In genomic region chr6:43645613-43645964, GRCh38 we compare ENCODE assay signal across 8 cellular contexts. TPM values are rescaled to one million over a fixed set of nuclear protein-coding genes. Genes with fewer than 3 reads are reported as not detected.
DNase-seq lines count a peak whose midpoint lies in the region; ATAC-seq and TF ChIP-seq lines count a peak whose summit lies in the region.

No MANE protein-coding gene starts in this region.

- POLR2A ChIA-PET in activated B cell treated with CpG ODN at 0.5 μM for 24 hours (lab: Charles Lee), result interaction anchor here (1.0 to 2.6 kb wide), 4 partner anchors 10 to 128 kb away, joined by 3 to 10 read pairs (median 6); partner anchors contain the start of genes GTPBP2 and MAD2L1BP

- peaks cover 11% of the 10 kb centered on the region for H3K4me1 Mint-ChIP-seq in activated B cell treated with CpG ODN at 0.5 μM for 24 hours

- H3K36me3 Mint-ChIP-seq in activated B cell treated with CpG ODN at 0.5 μM for 24 hours (ENCODE audit: low read depth), result peaks cover 13% of the 10 kb centered on the region

- intact Hi-C loops in activated B cell treated with CpG ODN at 0.5 μM for 24 hours (cut with micrococcal nuclease), result loop anchor here (1.0 to 2.0 kb wide), 3 partner anchors 9 to 37 kb away; partner anchors contain the start of gene GTPBP2
- intact Hi-C loops in Right ventricle myocardium superior (cut with DNase I), result no loop called here

- H3K27me3 Mint-ChIP-seq in activated B cell treated with CpG ODN at 0.5 μM for 24 hours, result no peaks in the 10 kb centered on the region

- TF ChIP-seq CTCF in GM12864 (IDR thresholded peaks at IDR 0.05; ENCODE audit: low read depth, low read length, missing control alignments) (no peak), activated B cell treated with CpG ODN at 0.5 μM for 24 hours (IDR thresholded peaks at IDR 0.05) (no peak)

- ATAC-seq in activated B cell treated with CpG ODN at 0.5 μM for 24 hours (ENCODE audit: low read depth), result peak; percentile 7
- ATAC-seq in Right ventricle myocardium superior (ENCODE audit: poor library complexity), result peak; percentile 18

- H3K27ac Mint-ChIP-seq in activated B cell treated with CpG ODN at 0.5 μM for 24 hours, result peak overlapping the region; percentile 16

- DNase-seq in GM12864 (ENCODE audit: low read depth), result no peak
- DNase-seq in activated B cell treated with CpG ODN at 0.5 μM for 24 hours, result no peak
- no peak for DNase-seq in Right ventricle myocardium superior
- DNase-seq in retina, result peak; percentile 81
- no peak for DNase-seq in DMS79 treated with DMSO at 0.1 percent for 48 hours (lab: John Stamatoyannopoulos, UW)
- DNase-seq in HuH-7.5 (ENCODE audit: low spot score), result no peak
- no peak for DNase-seq in NCI-H1694 (lab: John Stamatoyannopoulos, UW)
- DNase-seq in SK-N-DZ (ENCODE audit: low spot score), result no peak

- peak overlapping the region; percentile 30 for H3K4me3 ChIP-seq in GM12864 (ENCODE audit: low read depth, low read length)

- H3K4me3 Mint-ChIP-seq in activated B cell treated with CpG ODN at 0.5 μM for 24 hours, result peak overlapping the region; percentile 87

- CTCF ChIA-PET in activated B cell treated with CpG ODN at 0.5 μM for 24 hours (lab: Charles Lee), result interaction anchor here (1.0 to 1.7 kb wide), 3 partner anchors 16 to 123 kb away, joined by 3 to 5 read pairs (median 4); partner anchors contain the start of gene GTPBP2

- no peaks in the 10 kb centered on the region for H3K9me3 Mint-ChIP-seq in activated B cell treated with CpG ODN at 0.5 μM for 24 hours

RNA-seq across cellular contexts. Expression of gene RSPH9, which starts 0.8 kb away (rescaled TPM):
- total RNA-seq in activated B cell treated with CpG ODN at 0.5 μM for 24 hours, result 0.17 TPM in 1 of 2 replicates, not detected in the other
- total RNA-seq in Right ventricle myocardium superior, result 0.16 TPM
- polyA plus RNA-seq in SK-N-DZ (2014; cell fraction: cytosol; rRNA removed), result not detected in 2 replicates
- not detected in 2 replicates for polyA plus RNA-seq in SK-N-DZ (2014; cell fraction: nucleus; rRNA removed)

RNA-seq across cellular contexts. Expression of gene MAD2L1BP, which starts 9.9 kb away (rescaled TPM):
- 40.1 and 40.5 TPM in 2 replicates for total RNA-seq in activated B cell treated with CpG ODN at 0.5 μM for 24 hours
- 26.1 TPM for total RNA-seq in Right ventricle myocardium superior
- polyA plus RNA-seq in SK-N-DZ (2014; cell fraction: cytosol; rRNA removed), result 36.2 and 42.7 TPM in 2 replicates
- 27.0 and 28.3 TPM in 2 replicates for polyA plus RNA-seq in SK-N-DZ (2014; cell fraction: nucleus; rRNA removed)

RNA-seq across cellular contexts. Expression of gene GTPBP2, which starts 16.5 kb away (rescaled TPM):
- 75.7 and 81.4 TPM in 2 replicates for total RNA-seq in activated B cell treated with CpG ODN at 0.5 μM for 24 hours
- 25.1 TPM for total RNA-seq in Right ventricle myocardium superior
- polyA plus RNA-seq in SK-N-DZ (2014; cell fraction: cytosol; rRNA removed), result 48.7 and 53.0 TPM in 2 replicates
- 247 and 282 TPM in 2 replicates for polyA plus RNA-seq in SK-N-DZ (2014; cell fraction: nucleus; rRNA removed)

RNA-seq across cellular contexts. Expression of gene MRPS18A, which starts 42.0 kb away (rescaled TPM):
- total RNA-seq in activated B cell treated with CpG ODN at 0.5 μM for 24 hours (57.0 and 59.1 TPM in 2 replicates), Right ventricle myocardium superior (39.5 TPM)
- 37.9 and 45.6 TPM in 2 replicates for polyA plus RNA-seq in SK-N-DZ (2014; cell fraction: cytosol; rRNA removed)
- polyA plus RNA-seq in SK-N-DZ (2014; cell fraction: nucleus; rRNA removed), result 20.9 and 27.9 TPM in 2 replicates
